12 cellular contexts compared by ENCODE assay signal in the genomic region with DNA sequence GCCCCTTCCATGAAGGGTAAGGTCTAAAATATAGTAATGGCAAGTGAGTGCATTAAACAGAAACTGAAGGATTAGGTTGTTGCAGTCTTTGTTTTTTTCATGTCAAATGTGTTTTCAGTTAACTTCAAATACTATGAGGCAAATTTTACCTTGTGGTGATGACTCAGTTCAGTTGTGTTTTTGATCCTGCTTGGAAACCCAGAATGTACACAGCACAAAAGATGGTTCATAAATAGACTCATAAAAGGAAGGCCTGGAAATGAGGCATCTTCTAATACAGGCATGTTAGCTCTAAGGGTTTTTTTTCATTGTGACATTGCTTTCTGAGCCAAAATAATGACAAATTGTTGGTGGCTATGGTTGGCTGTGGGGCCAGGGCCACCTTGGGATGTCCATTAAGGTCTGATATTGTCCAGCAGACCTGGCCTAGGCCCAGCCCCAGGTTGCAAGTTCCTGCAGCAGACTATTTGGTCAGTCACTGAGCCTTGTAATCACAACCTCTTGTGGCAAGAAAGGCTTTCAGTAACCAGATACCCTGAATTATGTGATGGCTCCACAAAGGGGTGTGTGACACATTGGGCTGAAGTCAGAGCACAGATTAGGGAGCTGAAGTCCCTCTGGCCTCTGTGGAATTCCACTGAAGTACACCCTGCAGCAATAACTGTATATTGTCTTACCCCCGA.
A peak's percentile ranks its signal among the peaks of the same experiment; 100 is the strongest.
DNase-seq lines count a peak whose midpoint lies in the region; ATAC-seq and TF ChIP-seq lines count a peak whose summit lies in the region.
"Had no signal": no experiment of that assay in that cellular context is flagged by ENCODE, and none has a peak within 500 bp of the region (broad histone marks: within the 10 kb centered on the region; RNA-seq: fewer than 3 reads in every experiment).

No MANE protein-coding gene starts in this region.

- H3K27me3 ChIP-seq in BJ (ENCODE audit: control insufficient read depth, insufficient read depth, low read length), result peaks cover 4% of the 10 kb centered on the region
- H3K27me3 ChIP-seq in muscle layer of duodenum (ENCODE audit: low read depth, low read length), result no peaks in the 10 kb centered on the region

- H3K4me1 ChIP-seq in muscle layer of duodenum (ENCODE audit: control insufficient read depth in 1 of 2, insufficient read depth in 2 of 2, low read length in 2 of 2), result no peaks in the 10 kb centered on the region

- peak overlapping the region; percentile 77 for H3K27ac Mint-ChIP-seq in HFFc6

- H3K36me3 ChIP-seq in BJ (ENCODE audit: control insufficient read depth, insufficient read depth, low read length) (no peaks in the 10 kb centered on the region), muscle layer of duodenum (ENCODE audit: control insufficient read depth in 1 of 2, insufficient read depth in 2 of 2, low read length in 2 of 2) (no peaks in the 10 kb centered on the region)

- ATAC-seq in GM18873 (IDR thresholded peaks at IDR 0.05; ENCODE audit: low FRiP score, unreplicated experiment), result no peak

- no peak for TF ChIP-seq CTCF in BJ (IDR thresholded peaks at IDR 0.05; ENCODE audit: insufficient read depth, low read depth, low read length)
- TF ChIP-seq CTCF in HFFc6 (IDR thresholded peaks at IDR 0.05), result no peak
- TF ChIP-seq CTCF in astrocyte of the spinal cord (IDR thresholded peaks at IDR 0.05; ENCODE audit: low read depth, low read length), result no peak

- H3K4me3 ChIP-seq in BJ (ENCODE audit: low read depth, low read length) (no peak overlapping the region), astrocyte of the spinal cord (ENCODE audit: low read depth, low read length) (no peak overlapping the region), muscle layer of duodenum (ENCODE audit: low read depth in 1 of 2, low read length in 2 of 2) (no peak overlapping the region)

- POLR2A ChIA-PET in BJ (lab: Charles Lee), result no interaction called here

- in situ Hi-C loops in astrocyte of the spinal cord (cut with HindIII; ENCODE audit: low sequenced_read_pairs), result no loop called here

- H3K4me1 Mint-ChIP-seq in HFFc6 (ENCODE audit: low read depth), result peaks cover 21% of the 10 kb centered on the region

- H3K27ac ChIP-seq in muscle layer of duodenum (ENCODE audit: low read length), result peak overlapping the region; percentile 27
- H3K27ac ChIP-seq: HL-60 had no signal

- no peaks in the 10 kb centered on the region for H3K9me3 Mint-ChIP-seq in HFFc6

- H3K4me3 Mint-ChIP-seq in HFFc6, result no peak overlapping the region

- H3K27me3 Mint-ChIP-seq in HFFc6 (ENCODE audit: insufficient read depth), result peaks cover 1% of the 10 kb centered on the region

- H3K9me3 ChIP-seq in muscle layer of duodenum (ENCODE audit: control insufficient read depth in 1 of 2, low read length in 2 of 2), result no peaks in the 10 kb centered on the region

- peak; percentile 93 for DNase-seq in BJ (ENCODE audit: low read depth)
- peak; percentile 86 for DNase-seq in HFFc6
- DNase-seq in astrocyte of the spinal cord (ENCODE audit: low read depth, low spot score), result peak; percentile 78
- no peak for DNase-seq in NCI-H2107 (lab: John Stamatoyannopoulos, UW)
- DNase-seq in NCI-H2029 (lab: John Stamatoyannopoulos, UW), result no peak
- DNase-seq in activated CD4-positive, alpha-beta T cell treated with anti-CD3 and anti-CD28 coated beads for 1 hour, result no peak
- DNase-seq: DMS79 treated with DMSO at 0.1 percent for 48 hours, NCI-H1930, occipital lobe had no signal

- no peaks in the 10 kb centered on the region for H3K36me3 Mint-ChIP-seq in HFFc6 (ENCODE audit: low read depth)

- CTCF ChIA-PET in BJ (lab: Yijun Ruan, JAX), result interaction anchor here (1.2 to 1.3 kb wide), 2 partner anchors 57 to 193 kb away, joined by 3 to 4 read pairs; a partner anchor contains a TSS

Comparison
In these comparisons a context has a peak if more than half of its experiments do, and no peak if none do; other contexts are left out.
1. DNase-seq: peak in BJ (single experiment), HFFc6 (single experiment) and astrocyte of the spinal cord (single experiment); none in NCI-H2107 (single experiment), NCI-H2029 (single experiment) and activated CD4-positive, alpha-beta T cell treated with anti-CD3 and anti-CD28 coated beads for 1 hour (single experiment).